In genomic region chr4:173518419-173519102, GRCh38 we compare ENCODE assay signal across 15 cellular contexts. TPM values are rescaled to one million over a fixed set of nuclear protein-coding genes. Genes with fewer than 3 reads are reported as not detected.
A peak's percentile ranks its signal among the peaks of the same experiment; 100 is the strongest.
DNase-seq lines count a peak whose midpoint lies in the region; ATAC-seq and TF ChIP-seq lines count a peak whose summit lies in the region.
"Had no signal": no experiment of that assay in that cellular context is flagged by ENCODE, and none has a peak within 500 bp of the region (broad histone marks: within the 10 kb centered on the region; RNA-seq: fewer than 3 reads in every experiment).

No MANE protein-coding gene starts in this region.

- no peak for TF ChIP-seq CTCF in coronary artery (IDR thresholded peaks at IDR 0.05)
- no peak for TF ChIP-seq CTCF in thoracic aorta (IDR thresholded peaks at IDR 0.05)

- H3K27me3 ChIP-seq in thoracic aorta (replicated peaks; ENCODE audit: insufficient read depth): no peaks in the 10 kb centered on the region

- H3K4me1 ChIP-seq in mesodermal cell (ENCODE audit: control insufficient read depth, insufficient read depth, low read length, poor library complexity, severe bottlenecking) (peaks cover 19% of the 10 kb centered on the region), thoracic aorta (ENCODE audit: control insufficient read depth in 1 of 2, low read depth in 2 of 2) (peaks cover 3 to 56% of the 10 kb centered on the region in 2 donors)

- CTCF ChIA-PET in activated naive CD4-positive, alpha-beta T cell treated with anti-CD3 and anti-CD28 coated beads for 36 hours (lab: Charles Lee): no interaction called here

- no peaks in the 10 kb centered on the region for H3K9me3 ChIP-seq in mesodermal cell (ENCODE audit: control insufficient read depth, low read length)
- no peaks in the 10 kb centered on the region for H3K9me3 ChIP-seq in thoracic aorta

- 2 to 5% methylated on average over 26 to 29 of the region's 42 CpGs for WGBS in mesodermal cell (ENCODE audit: insufficient coverage in 2 of 2), 2 experiments

- H3K4me1 Mint-ChIP-seq in activated naive CD4-positive, alpha-beta T cell treated with anti-CD3 and anti-CD28 coated beads for 36 hours (ENCODE audit: low read depth): peaks cover 24% of the 10 kb centered on the region
- H3K4me1 Mint-ChIP-seq: activated T-helper 17 cell treated with anti-CD3 and anti-CD28 coated beads, Interleukin-2, amount 50 U/mL, for 72 hours had no signal

- H3K4me3 ChIP-seq in coronary artery: peak overlapping the region; percentile 80
- peak overlapping the region; percentile 20 for H3K4me3 ChIP-seq in mesodermal cell (ENCODE audit: extremely low read depth, insufficient read depth, low read length, poor library complexity, severe bottlenecking)
- H3K4me3 ChIP-seq in thoracic aorta: peak overlapping the region; percentile 66

- no peaks in the 10 kb centered on the region for H3K36me3 ChIP-seq in mesodermal cell (ENCODE audit: control insufficient read depth, insufficient read depth, low read length)
- no peaks in the 10 kb centered on the region for H3K36me3 ChIP-seq in thoracic aorta

- no peaks in the 10 kb centered on the region for H3K9me3 Mint-ChIP-seq in activated naive CD4-positive, alpha-beta T cell treated with anti-CD3 and anti-CD28 coated beads for 36 hours
- H3K9me3 Mint-ChIP-seq: activated T-helper 17 cell treated with anti-CD3 and anti-CD28 coated beads, Interleukin-2, amount 50 U/mL, for 72 hours had no signal

- peaks cover 4% of the 10 kb centered on the region for H3K36me3 Mint-ChIP-seq in activated naive CD4-positive, alpha-beta T cell treated with anti-CD3 and anti-CD28 coated beads for 36 hours (ENCODE audit: low read depth)

- no peak for ATAC-seq in thoracic aorta (ENCODE audit: insufficient number of reproducible peaks, low FRiP score, low read depth)
- ATAC-seq: activated T-helper 17 cell treated with anti-CD3 and anti-CD28 coated beads, Interleukin-2, amount 50 U/mL, for 72 hours had no signal

- no peak overlapping the region for H3K27ac Mint-ChIP-seq in activated naive CD4-positive, alpha-beta T cell treated with anti-CD3 and anti-CD28 coated beads for 36 hours
- H3K27ac Mint-ChIP-seq: activated T-helper 17 cell treated with anti-CD3 and anti-CD28 coated beads, Interleukin-2, amount 50 U/mL, for 72 hours had no signal

- H3K27ac ChIP-seq in coronary artery (peak overlapping the region; percentile 89 to 99), mesodermal cell (ENCODE audit: low read depth, low read length, severe bottlenecking) (peak overlapping the region; percentile 71), thoracic aorta (peak overlapping the region; percentile 88 to 95)

- H3K27me3 Mint-ChIP-seq in activated naive CD4-positive, alpha-beta T cell treated with anti-CD3 and anti-CD28 coated beads for 36 hours (ENCODE audit: low read depth): peaks cover 84% of the 10 kb centered on the region

- DNase-seq in activated naive CD4-positive, alpha-beta T cell treated with anti-CD3 and anti-CD28 coated beads for 36 hours: no peak
- no peak for DNase-seq in activated naive CD4-positive, alpha-beta T cell treated with Interleukin-2 at 50 U/mL for 16 hours
- DNase-seq in coronary artery (ENCODE audit: low spot score) (no peak), thoracic aorta (ENCODE audit: low spot score) (no peak), NCI-H2171 (lab: John Stamatoyannopoulos, UW) (no peak), NCI-H187 (lab: John Stamatoyannopoulos, UW) (no peak)
- DNase-seq in stimulated activated CD4-positive, alpha-beta T cell treated with anti-CD3 and anti-CD28 coated beads, Interleukin-4, amount 100 ng/mL, for 1 hour: no peak
- DNase-seq: activated CD4-positive, CD25-positive, alpha-beta regulatory T cell; dermis blood vessel endothelial cell; DND-41; NCI-H1417; NCI-H510A; SIG-M5 had no signal

- H3K4me3 Mint-ChIP-seq in activated naive CD4-positive, alpha-beta T cell treated with anti-CD3 and anti-CD28 coated beads for 36 hours: peak overlapping the region; percentile 32
- H3K4me3 Mint-ChIP-seq: activated T-helper 17 cell treated with anti-CD3 and anti-CD28 coated beads, Interleukin-2, amount 50 U/mL, for 72 hours had no signal

- intact Hi-C loops in activated naive CD4-positive, alpha-beta T cell treated with anti-CD3 and anti-CD28 coated beads for 36 hours (cut with micrococcal nuclease): no loop called here

RNA-seq across cellular contexts. Expression of gene HAND2, which starts 11.5 kb away (rescaled TPM):
- not detected for total RNA-seq in activated naive CD4-positive, alpha-beta T cell treated with anti-CD3 and anti-CD28 coated beads for 36 hours
- polyA plus RNA-seq in mesodermal cell (2013, experiment 1 of 2): 58.0 TPM
- 75.8 TPM for polyA plus RNA-seq in mesodermal cell (2013, experiment 2 of 2)
- total RNA-seq in thoracic aorta: 10 to 100 TPM; 25.7 to 28.2 TPM
- total RNA-seq: activated T-helper 17 cell treated with anti-CD3 and anti-CD28 coated beads, Interleukin-2, amount 50 U/mL, for 72 hours; dermis blood vessel endothelial cell had no signal

Comparison
In these comparisons a context has a peak if more than half of its experiments do, and no peak if none do; other contexts are left out.
1. H3K4me3 ChIP-seq: peak in every context shown above with its lines; median percentile 80 in coronary artery; 66 in thoracic aorta; 20 in mesodermal cell.
2. RNA of gene HAND2, which starts 11.5 kb away (total RNA-seq): 25.7 to 28.2 TPM in thoracic aorta; not detected in activated naive CD4-positive, alpha-beta T cell treated with anti-CD3 and anti-CD28 coated beads for 36 hours; every median in the first group is over 10 times any median in the second.
3. Peak in every context shown above with its lines, with median percentiles within 50 percentile points of each other: H3K27ac ChIP-seq.